ENCODE assay signal across 8 cellular contexts in the genomic region with DNA sequence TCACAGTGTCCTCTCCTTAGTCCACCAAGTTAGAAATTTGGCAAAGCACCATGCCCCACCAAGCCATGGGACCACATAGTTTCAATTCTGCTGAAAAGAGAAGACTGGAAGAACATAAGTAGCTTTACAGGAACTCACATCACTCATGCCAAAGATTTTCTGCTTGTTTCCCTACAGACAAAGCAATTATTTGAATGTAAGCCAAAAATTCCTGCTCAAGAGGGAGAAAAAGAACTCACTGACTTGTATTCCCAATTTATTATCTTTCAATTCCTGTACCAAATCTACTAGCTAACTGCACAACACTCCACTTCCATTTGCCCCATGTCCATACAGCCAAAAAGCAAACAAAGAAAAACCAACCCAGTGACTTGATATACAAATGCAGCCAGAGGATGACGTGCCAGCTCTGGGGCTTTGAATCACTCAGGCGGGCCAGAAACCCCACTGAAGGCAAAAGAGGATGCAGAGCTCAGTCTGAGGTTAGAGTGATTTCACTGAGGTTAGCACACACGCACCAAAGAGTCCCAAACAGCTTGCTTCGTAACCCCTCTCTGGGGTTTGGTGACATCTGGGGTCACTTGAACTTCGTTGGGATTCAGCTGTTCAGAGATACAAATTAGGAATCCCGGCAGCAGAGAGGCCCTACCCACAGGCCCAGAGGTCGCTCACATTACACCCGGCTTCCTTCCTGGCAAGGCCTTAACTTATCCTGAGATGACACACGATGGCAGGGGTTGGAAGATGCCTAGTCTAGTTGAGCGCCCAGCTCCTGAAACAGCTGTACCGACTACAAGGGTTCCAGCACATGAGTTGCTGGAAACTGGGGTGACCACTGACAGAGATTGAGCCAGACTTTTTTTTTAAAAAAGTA. TPM values are rescaled to one million over a fixed set of nuclear protein-coding genes. Genes with fewer than 3 reads are reported as not detected.
A peak's percentile ranks its signal among the peaks of the same experiment; 100 is the strongest.
DNase-seq lines count a peak whose midpoint lies in the region; ATAC-seq and TF ChIP-seq lines count a peak whose summit lies in the region.

No MANE protein-coding gene starts in this region.

- H3K36me3 ChIP-seq in CD8-positive, alpha-beta T cell (ENCODE audit: insufficient read depth, low read length), result no peaks in the 10 kb centered on the region
- no peaks in the 10 kb centered on the region for H3K36me3 ChIP-seq in mucosa of stomach (ENCODE audit: control insufficient read depth, insufficient read depth, low read length)

- peak overlapping the region; percentile 86 for H3K4me3 ChIP-seq in CD8-positive, alpha-beta T cell (ENCODE audit: low read depth, low read length)
- peak overlapping the region; percentile 14 for H3K4me3 ChIP-seq in mucosa of stomach (ENCODE audit: low read length)

- no peaks in the 10 kb centered on the region for H3K27me3 Mint-ChIP-seq in CD8-positive, alpha-beta T cell (ENCODE audit: low read depth)

- H3K27ac ChIP-seq in CD8-positive, alpha-beta T cell (ENCODE audit: low read depth, low read length), result peak overlapping the region; percentile 92

- no peaks in the 10 kb centered on the region for H3K9me3 Mint-ChIP-seq in CD8-positive, alpha-beta T cell

- CTCF ChIA-PET in CD8-positive, alpha-beta T cell (lab: Charles Lee), result interaction anchor here (0.7 to 2.7 kb wide), 12 partner anchors 30 to 242 kb away, joined by 3 to 9 read pairs (median 4); no protein-coding TSS in a partner anchor

- H3K4me1 Mint-ChIP-seq in CD8-positive, alpha-beta T cell (ENCODE audit: low read depth), result peaks cover 85% of the 10 kb centered on the region

- ATAC-seq in CD8-positive, alpha-beta T cell, result peak; percentile 75
- ATAC-seq in GM19463 (IDR thresholded peaks at IDR 0.05; ENCODE audit: unreplicated experiment) (peak; percentile 35), HG03565 (IDR thresholded peaks at IDR 0.05; ENCODE audit: unreplicated experiment) (peak; percentile 43)

- peak; percentile 59 to 92 (median 76) for DNase-seq in CD8-positive, alpha-beta T cell
- DNase-seq in activated CD4-positive, alpha-beta T cell treated with anti-CD3 and anti-CD28 coated beads for 24 hours (ENCODE audit: low read depth in 2 of 2), result peak; percentile 59 to 62
- DNase-seq in dermis blood vessel endothelial cell (peak; percentile 83), NCI-H1694 treated with DMSO at 0.1 percent for 48 hours (lab: John Stamatoyannopoulos, UW) (no peak)
- DNase-seq in stimulated activated CD8-positive, alpha-beta memory T cell treated with anti-CD3 and anti-CD28 coated beads, Interleukin-7, amount 100 ng/mL, for 48 hours (ENCODE audit: extremely low read depth in 1 of 2, low read depth in 1 of 2), result peak; percentile 61 to 83

- H3K27me3 ChIP-seq in CD8-positive, alpha-beta T cell (ENCODE audit: insufficient read depth, low read length), result no peaks in the 10 kb centered on the region
- peaks cover 26% of the 10 kb centered on the region for H3K27me3 ChIP-seq in mucosa of stomach (ENCODE audit: control insufficient read depth, insufficient read depth, low read length)

- peaks cover 18% of the 10 kb centered on the region for H3K36me3 Mint-ChIP-seq in CD8-positive, alpha-beta T cell

- no peaks in the 10 kb centered on the region for H3K9me3 ChIP-seq in CD8-positive, alpha-beta T cell (ENCODE audit: low read length)
- H3K9me3 ChIP-seq in mucosa of stomach (ENCODE audit: control insufficient read depth, low read length), result no peaks in the 10 kb centered on the region

- H3K27ac Mint-ChIP-seq in CD8-positive, alpha-beta T cell, result peak overlapping the region; percentile 86

- intact Hi-C loops in CD8-positive, alpha-beta T cell (cut with DNase I, micrococcal nuclease), result loop anchor here (1.0 to 5.0 kb wide), 9 partner anchors 18 to 1236 kb away; no protein-coding TSS in a partner anchor

- peak overlapping the region; percentile 96 for H3K4me3 Mint-ChIP-seq in CD8-positive, alpha-beta T cell

- peaks cover 79% of the 10 kb centered on the region for H3K4me1 ChIP-seq in CD8-positive, alpha-beta T cell (ENCODE audit: insufficient read depth, low read length)
- no peaks in the 10 kb centered on the region for H3K4me1 ChIP-seq in mucosa of stomach (ENCODE audit: control insufficient read depth, insufficient read depth, low read length)

- POLR2A ChIA-PET in CD8-positive, alpha-beta T cell (lab: Charles Lee), result interaction anchor here (0.7 to 2.7 kb wide), 23 partner anchors 13 to 651 kb away, joined by 3 to 16 read pairs (median 4); a partner anchor contains a TSS

- TF ChIP-seq CTCF in CD8-positive, alpha-beta T cell (IDR thresholded peaks at IDR 0.05), result no peak

- peak overlapping the region; percentile 71 for H3K9ac ChIP-seq in mucosa of stomach (ENCODE audit: low read length)

RNA-seq across cellular contexts. Expression of a gene that starts 1.7 kb away (rescaled TPM):
- 10 to 100 TPM; 72.9 to 75.2 TPM for total RNA-seq in CD8-positive, alpha-beta T cell
- total RNA-seq in dermis blood vessel endothelial cell, result 47.3 and 47.8 TPM in 2 replicates
